20 cellular contexts compared by ENCODE assay signal in the genomic region with DNA sequence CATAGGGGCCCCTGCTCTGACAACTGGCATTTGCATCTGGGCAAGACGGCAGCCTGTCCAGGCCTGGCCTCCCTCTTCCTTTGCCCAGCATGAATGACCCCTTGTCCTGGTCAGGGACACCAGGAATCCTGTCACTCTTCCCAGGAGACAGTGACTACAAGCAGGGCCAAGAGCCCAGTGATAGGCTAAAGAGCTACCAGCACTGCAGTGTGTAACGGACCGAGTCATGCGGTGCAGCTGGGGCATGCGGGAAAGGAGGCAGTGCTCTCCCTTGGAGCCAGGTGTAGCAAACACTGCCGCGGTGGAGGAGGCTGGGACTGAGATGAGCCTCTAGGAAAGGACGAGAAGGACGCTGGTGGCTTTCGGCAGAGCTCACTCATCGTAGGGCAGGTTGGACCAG. TPM values are rescaled to one million over a fixed set of nuclear protein-coding genes. Genes with fewer than 3 reads are reported as not detected.
"Had no signal": no experiment of that assay in that cellular context is flagged by ENCODE, and none has a peak within 500 bp of the region (broad histone marks: within the 10 kb centered on the region; RNA-seq: fewer than 3 reads in every experiment).

No MANE protein-coding gene starts in this region.

- DNase-seq: activated CD4-positive, alpha-beta T cell treated with anti-CD3 and anti-CD28 coated beads, Interleukin-2, amount 10 ng/mL, durations not matched to agents 7 days and 5 days; activated CD4-positive, CD25-positive, alpha-beta regulatory T cell; activated naive CD4-positive, alpha-beta T cell treated with anti-CD3 and anti-CD28 coated beads for 36 hours; activated T-cell treated with anti-CD3 and anti-CD28 coated beads for 4 hours; caudate nucleus; colonic mucosa; left colon; mammary epithelial cell; mucosa of descending colon; natural killer cell; stimulated activated CD4-positive, alpha-beta T cell treated with anti-CD3 and anti-CD28 coated beads, Interleukin-4, amount 100 ng/mL, for 1 hour; stimulated activated CD8-positive, alpha-beta memory T cell treated with anti-CD3 and anti-CD28 coated beads, Interleukin-4, amount 100 ng/mL, for 48 hours; stimulated activated naive CD8-positive, alpha-beta T cell treated with anti-CD3 and anti-CD28 coated beads, Interleukin-15, amount 100 ng/mL, for 72 hours; T-helper 2 cell; testis; uterus had no signal

- H3K79me2 ChIP-seq: hepatocyte had no signal

- H3K4me3 ChIP-seq: colonic mucosa, gastroesophageal sphincter, hepatocyte, mucosa of descending colon, testis, uterus had no signal

- H3K36me3 ChIP-seq: colonic mucosa, gastroesophageal sphincter, uterus had no signal

- H3K27me3 ChIP-seq: colonic mucosa, gastroesophageal sphincter, hepatocyte, testis, uterus had no signal

- ATAC-seq: activated T-helper 17 cell treated with anti-CD3 and anti-CD28 coated beads, Interleukin-2, amount 50 U/mL, for 72 hours; gastroesophageal sphincter; left colon; mucosa of descending colon; natural killer cell; stimulated activated naive CD8-positive, alpha-beta T cell treated with anti-CD3 and anti-CD28 coated beads, Interleukin-15, amount 100 ng/mL, for 72 hours had no signal

- H2AFZ ChIP-seq: hepatocyte had no signal

- H3K4me2 ChIP-seq: hepatocyte had no signal

- H3K9me3 ChIP-seq: colonic mucosa, gastroesophageal sphincter, mucosa of descending colon, testis, uterus had no signal

- H3K4me1 ChIP-seq: colonic mucosa, gastroesophageal sphincter, testis, uterus had no signal

- H3K27ac ChIP-seq: colonic mucosa, gastroesophageal sphincter, hepatocyte, testis, uterus had no signal

RNA-seq across cellular contexts. Expression of a gene that starts 38.7 kb away (rescaled TPM):
- total RNA-seq: fibroblast of lung had no signal
